ENCODE assay signal across 1 cellular context in the genomic region with DNA sequence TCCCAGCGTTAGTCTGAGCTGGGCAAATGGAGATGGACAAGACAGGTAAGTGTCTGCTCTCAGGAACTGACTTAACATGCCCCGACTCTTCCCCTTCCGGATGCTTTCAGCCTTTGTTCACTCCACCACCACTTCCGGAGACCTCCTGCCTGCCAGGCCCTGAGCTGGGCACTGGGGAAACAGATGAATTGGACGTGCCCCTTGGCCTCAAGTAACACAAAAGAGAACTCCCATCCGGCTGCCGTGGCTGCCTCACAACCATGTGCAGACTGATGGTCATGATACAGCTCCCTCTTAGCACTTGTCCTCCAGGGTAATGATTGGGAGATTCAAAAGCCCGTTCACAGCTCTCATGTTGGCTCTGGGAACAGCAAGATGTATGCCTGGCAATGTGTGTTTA.
TF ChIP-seq lines count a peak whose summit lies in the region.

No MANE protein-coding gene starts in this region.

TF ChIP-seq in endothelial cell of umbilical vein, 7 proteins besides CTCF, POLR2A, EP300 and RAD21:
- TF ChIP-seq FOS (IDR thresholded peaks at IDR 0.05; ENCODE audit: borderline replicate concordance, insufficient read depth, low read length), result no peak
